Comparison of ENCODE assay signal across 16 cellular contexts in the genomic region with DNA sequence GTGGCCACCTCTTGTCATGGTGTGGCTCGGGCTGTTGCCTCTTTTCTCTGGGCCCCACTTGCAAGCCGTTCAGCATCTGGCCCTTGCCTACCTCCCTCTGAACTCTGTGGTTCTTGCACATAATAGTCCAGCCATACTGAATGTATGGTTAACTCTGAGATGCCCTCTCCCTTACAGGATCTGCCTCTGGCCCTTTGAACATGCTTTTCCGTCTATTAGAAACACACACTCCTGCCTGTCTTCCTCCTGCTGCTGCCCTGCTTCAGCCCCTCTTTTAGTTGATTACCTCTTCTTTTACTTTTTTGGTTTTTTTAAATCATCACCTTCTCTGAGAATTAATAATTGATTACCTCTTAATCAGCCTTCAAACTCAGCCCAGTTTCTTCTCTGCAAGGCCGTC.
DNase-seq lines count a peak whose midpoint lies in the region; ATAC-seq and TF ChIP-seq lines count a peak whose summit lies in the region.
"Had no signal": no experiment of that assay in that cellular context is flagged by ENCODE, and none has a peak within 500 bp of the region (broad histone marks: within the 10 kb centered on the region; RNA-seq: fewer than 3 reads in every experiment).

No MANE protein-coding gene starts in this region.

- TF ChIP-seq EP300 in esophagus muscularis mucosa (IDR thresholded peaks at IDR 0.05), result no peak

- no peaks in the 10 kb centered on the region for H3K27me3 Mint-ChIP-seq in CD4-positive, CD25-positive, alpha-beta regulatory T cell

- no peaks in the 10 kb centered on the region for H4K20me1 ChIP-seq in smooth muscle cell (ENCODE audit: low read depth)

- H3K4me3 Mint-ChIP-seq in CD4-positive, CD25-positive, alpha-beta regulatory T cell, result peak overlapping the region in 2 of 4 donors; percentile 0 to 2
- H3K4me3 Mint-ChIP-seq: H9 had no signal

- H3K9ac ChIP-seq in smooth muscle cell (ENCODE audit: low read depth), result no peak overlapping the region

- no peak overlapping the region for H2AFZ ChIP-seq in smooth muscle cell (ENCODE audit: low read depth)

- TF ChIP-seq CTCF in RWPE1 (conservative IDR thresholded peaks at IDR 0.05; ENCODE audit: low read depth), result no peak
- TF ChIP-seq CTCF in esophagus muscularis mucosa (IDR thresholded peaks at IDR 0.05), result no peak
- TF ChIP-seq CTCF in smooth muscle cell (IDR thresholded peaks at IDR 0.05; ENCODE audit: borderline replicate concordance, insufficient read depth, poor library complexity, severe bottlenecking), result no peak

- H3K4me1 Mint-ChIP-seq in CD4-positive, CD25-positive, alpha-beta regulatory T cell, result peaks cover 13 to 19% (median 15%) of the 10 kb centered on the region in 4 donors

- peaks cover 8% of the 10 kb centered on the region for H3K4me1 ChIP-seq in CD4-positive, CD25-positive, alpha-beta regulatory T cell (ENCODE audit: control insufficient read depth, insufficient read depth, low read length, poor library complexity, severe bottlenecking)
- H3K4me1 ChIP-seq in esophagus muscularis mucosa (peaks cover 20 to 47% (median 36%) of the 10 kb centered on the region in 4 donors), smooth muscle cell (ENCODE audit: low read depth) (no peaks in the 10 kb centered on the region)

- H3K4me2 ChIP-seq in smooth muscle cell, result no peak overlapping the region

- no peak overlapping the region for H3K4me3 ChIP-seq in CD4-positive, CD25-positive, alpha-beta regulatory T cell (ENCODE audit: low read depth, low read length)
- H3K4me3 ChIP-seq in esophagus muscularis mucosa, result no peak overlapping the region
- no peak overlapping the region for H3K4me3 ChIP-seq in smooth muscle cell

- no peaks in the 10 kb centered on the region for H3F3A ChIP-seq in smooth muscle cell (ENCODE audit: low read depth)

- TF ChIP-seq POLR2A in esophagus muscularis mucosa (IDR thresholded peaks at IDR 0.05; ENCODE audit: low read depth), result no peak

- intact Hi-C loops in esophagus muscularis mucosa (cut with DNase I) (no loop called here), left ventricle myocardium superior (cut with micrococcal nuclease) (no loop called here)

- H3K27ac Mint-ChIP-seq in CD4-positive, CD25-positive, alpha-beta regulatory T cell, result peak overlapping the region; percentile 47 to 91 (median 87)

- H3K27ac ChIP-seq in CD4-positive, CD25-positive, alpha-beta regulatory T cell (ENCODE audit: insufficient read depth, low read length, poor library complexity, severe bottlenecking), result no peak overlapping the region
- peak overlapping the region; percentile 89 for H3K27ac ChIP-seq in RWPE1
- peak overlapping the region in 3 of 4 donors; percentile 12 to 58 (median 31) for H3K27ac ChIP-seq in esophagus muscularis mucosa (replicated peaks in 1 of 4)
- H3K27ac ChIP-seq in smooth muscle cell (ENCODE audit: low read depth), result peak overlapping the region; percentile 57

- no peaks in the 10 kb centered on the region for H3K36me3 ChIP-seq in CD4-positive, CD25-positive, alpha-beta regulatory T cell (ENCODE audit: control insufficient read depth, insufficient read depth, low read length)
- H3K36me3 ChIP-seq in esophagus muscularis mucosa (peaks cover 15 to 79% (median 56%) of the 10 kb centered on the region in 4 donors), smooth muscle cell (ENCODE audit: low read depth) (no peaks in the 10 kb centered on the region)

- peaks cover 0 to 3% (median 0%) of the 10 kb centered on the region in 7 donors for H3K9me3 Mint-ChIP-seq in CD4-positive, CD25-positive, alpha-beta regulatory T cell
- H3K9me3 Mint-ChIP-seq: H9 had no signal

- H3K9me3 ChIP-seq in CD4-positive, CD25-positive, alpha-beta regulatory T cell (ENCODE audit: control insufficient read depth in 2 of 2, low read length in 2 of 2), result no peaks in the 10 kb centered on the region
- no peaks in the 10 kb centered on the region for H3K9me3 ChIP-seq in esophagus muscularis mucosa
- no peaks in the 10 kb centered on the region for H3K9me3 ChIP-seq in smooth muscle cell (replicated peaks; ENCODE audit: low read depth)
- H3K9me3 ChIP-seq: heart left ventricle had no signal

- H3K79me2 ChIP-seq in smooth muscle cell (ENCODE audit: low read depth), result no peaks in the 10 kb centered on the region

- CTCF ChIA-PET in RWPE1 (lab: Yijun Ruan, JAX), result interaction anchor here (0.7 to 1.0 kb wide), 2 partner anchors 136 to 159 kb away, joined by 3 to 7 read pairs; partner anchors contain the start of gene PLXNA2

- H3K36me3 Mint-ChIP-seq in CD4-positive, CD25-positive, alpha-beta regulatory T cell, result no peaks in the 10 kb centered on the region

- 94% methylated on average over 4 of the region's 4 CpGs for WGBS in esophagus muscularis mucosa
- WGBS in smooth muscle cell (ENCODE audit: low lambda C conversion rate), result 94% methylated on average over 4 of the region's 4 CpGs

- POLR2A ChIA-PET in RWPE1 (lab: Yijun Ruan, JAX; ENCODE audit: low non-redundant PET), result no interaction called here

- no peak for ATAC-seq in CD4-positive, CD25-positive, alpha-beta regulatory T cell (ENCODE audit: low read depth in 2 of 2)
- no peak for ATAC-seq in left ventricle myocardium superior

- DNase-seq in CD4-positive, CD25-positive, alpha-beta regulatory T cell, result no peak
- no peak for DNase-seq in RWPE1 (ENCODE audit: low spot score)
- DNase-seq in esophagus muscularis mucosa (ENCODE audit: extremely low spot score), result no peak
- no peak for DNase-seq in smooth muscle cell (lab: John Stamatoyannopoulos, UW; ENCODE audit: unreplicated experiment)
- no peak for DNase-seq in NCI-H146 (lab: John Stamatoyannopoulos, UW)
- no peak for DNase-seq in NCI-H524 treated with DMSO at 0.1 percent for 48 hours (lab: John Stamatoyannopoulos, UW)
- DNase-seq in stimulated activated CD8-positive, alpha-beta memory T cell treated with anti-CD3 and anti-CD28 coated beads, Interleukin-4, amount 100 ng/mL, for 48 hours, result no peak
- DNase-seq in left ventricle myocardium superior, result no peak
- DNase-seq: DMS153, H9, heart left ventricle, islet precursor cell, KBM-7, NCI-H1436 treated with DMSO at 0.1 percent for 48 hours, NCI-H446 treated with DMSO at 0.1 percent for 48 hours, OCI-M1 had no signal

- H3K27me3 ChIP-seq in CD4-positive, CD25-positive, alpha-beta regulatory T cell (ENCODE audit: control insufficient read depth, insufficient read depth, low read length), result no peaks in the 10 kb centered on the region
- H3K27me3 ChIP-seq in esophagus muscularis mucosa, result no peaks in the 10 kb centered on the region
- no peaks in the 10 kb centered on the region for H3K27me3 ChIP-seq in smooth muscle cell (ENCODE audit: low read depth)
- H3K27me3 ChIP-seq: heart left ventricle had no signal
